ENCODE assay signal across 29 cellular contexts in the genomic region with DNA sequence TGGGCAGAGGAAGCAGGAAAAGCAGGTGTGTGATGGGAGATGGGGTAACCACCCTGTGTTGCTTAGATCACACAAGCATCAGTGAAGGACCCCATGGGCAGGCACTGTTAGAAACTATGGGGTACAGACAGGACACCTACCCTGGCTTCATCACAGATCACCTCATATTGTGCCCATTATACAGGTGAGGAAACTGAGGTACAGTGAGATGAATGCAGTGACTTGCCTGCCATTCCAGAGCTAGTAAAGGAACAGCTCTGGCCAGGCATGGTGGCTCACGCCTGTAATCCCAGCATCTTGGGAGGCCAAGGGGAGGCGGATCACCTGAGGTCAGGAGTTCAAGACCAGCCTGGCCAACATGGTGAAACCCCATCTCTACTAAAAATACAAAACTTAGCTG.
"Had no signal": no experiment of that assay in that cellular context is flagged by ENCODE, and none has a peak within 500 bp of the region (broad histone marks: within the 10 kb centered on the region; RNA-seq: fewer than 3 reads in every experiment).

No MANE protein-coding gene starts in this region.

- DNase-seq: activated B cell treated with CpG ODN at 0.5 μM for 24 hours; activated CD4-positive, alpha-beta memory T cell treated with anti-CD3 and anti-CD28 coated beads, Interleukin-2, amount 10 ng/mL, durations not matched to agents 7 days and 5 days; activated CD4-positive, alpha-beta T cell treated with anti-CD3 and anti-CD28 coated beads for 48 hours; activated CD4-positive, CD25-positive, alpha-beta regulatory T cell treated with anti-CD3 and anti-CD28 coated beads, Interleukin-2, amount 50 U/mL, for 72 hours; activated CD8-positive, alpha-beta memory T cell treated with anti-CD3 and anti-CD28 coated beads for 24 hours; activated CD8-positive, alpha-beta memory T cell treated with anti-CD3 and anti-CD28 coated beads, Interleukin-2, amount 10 ng/mL, durations not matched to agents 7 days and 5 days; activated CD8-positive, alpha-beta memory T cell treated with anti-CD3 and anti-CD28 coated beads, Interleukin-2, amount 50 U/mL, for 48 hours; activated effector memory CD4-positive, alpha-beta T cell treated with anti-CD3 and anti-CD28 coated beads, Interleukin-2, amount 50 U/mL, for 16 hours; activated naive CD4-positive, alpha-beta T cell treated with Interleukin-2 at 50 U/mL for 16 hours; activated naive CD8-positive, alpha-beta T cell treated with anti-CD3 and anti-CD28 coated beads, Interleukin-2, amount 10 ng/mL, durations not matched to agents 7 days and 5 days; activated T-cell treated with anti-CD3 and anti-CD28 coated beads, Interleukin-2, amount 50 U/mL, for 72 hours; amygdala; NCI-H1105; NCI-H1417 treated with DMSO at 0.1 percent for 48 hours; NCI-H2029; NCI-H345; NCI-H524 treated with DMSO at 0.1 percent for 48 hours; PC-9; Right ventricle myocardium superior; SW 1271; T-helper 1 cell; T-helper 9 cell had no signal

- H3K4me3 Mint-ChIP-seq: activated B cell treated with CpG ODN at 0.5 μM for 24 hours; activated CD4-positive, alpha-beta memory T cell treated with anti-CD3 and anti-CD28 coated beads, Interleukin-2, amount 10 ng/mL, durations not matched to agents 7 days and 5 days; activated CD8-positive, alpha-beta memory T cell treated with anti-CD3 and anti-CD28 coated beads, Interleukin-2, amount 10 ng/mL, durations not matched to agents 7 days and 5 days; activated naive CD4-positive, alpha-beta T cell treated with anti-CD3 and anti-CD28 coated beads, Interleukin-2, amount 50 U/mL, for 24 hours; activated naive CD8-positive, alpha-beta T cell treated with anti-CD3 and anti-CD28 coated beads, Interleukin-2, amount 10 ng/mL, durations not matched to agents 7 days and 5 days; activated T-cell treated with anti-CD3 and anti-CD28 coated beads, Interleukin-2, amount 50 U/mL, for 72 hours; activated T-helper 17 cell treated with anti-CD3 and anti-CD28 coated beads, Interleukin-2, amount 50 U/mL, for 72 hours; central memory CD8-positive, alpha-beta T cell had no signal

- H3K9me3 ChIP-seq: ascending aorta had no signal

- H3K27me3 ChIP-seq: ascending aorta, cardiac muscle cell had no signal

- H3K4me3 ChIP-seq: ascending aorta, cardiac muscle cell, PC-9 had no signal

- H3K36me3 Mint-ChIP-seq: activated CD8-positive, alpha-beta memory T cell treated with anti-CD3 and anti-CD28 coated beads, Interleukin-2, amount 10 ng/mL, durations not matched to agents 7 days and 5 days; activated naive CD4-positive, alpha-beta T cell treated with anti-CD3 and anti-CD28 coated beads, Interleukin-2, amount 50 U/mL, for 24 hours; activated naive CD8-positive, alpha-beta T cell treated with anti-CD3 and anti-CD28 coated beads, Interleukin-2, amount 10 ng/mL, durations not matched to agents 7 days and 5 days had no signal

- H3K27ac Mint-ChIP-seq: activated B cell treated with CpG ODN at 0.5 μM for 24 hours; activated CD4-positive, alpha-beta memory T cell treated with anti-CD3 and anti-CD28 coated beads, Interleukin-2, amount 10 ng/mL, durations not matched to agents 7 days and 5 days; activated CD8-positive, alpha-beta memory T cell treated with anti-CD3 and anti-CD28 coated beads, Interleukin-2, amount 10 ng/mL, durations not matched to agents 7 days and 5 days; activated naive CD4-positive, alpha-beta T cell treated with anti-CD3 and anti-CD28 coated beads, Interleukin-2, amount 50 U/mL, for 24 hours; activated naive CD8-positive, alpha-beta T cell treated with anti-CD3 and anti-CD28 coated beads, Interleukin-2, amount 10 ng/mL, durations not matched to agents 7 days and 5 days; activated T-cell treated with anti-CD3 and anti-CD28 coated beads, Interleukin-2, amount 50 U/mL, for 72 hours; activated T-helper 17 cell treated with anti-CD3 and anti-CD28 coated beads, Interleukin-2, amount 50 U/mL, for 72 hours had no signal

- H3K27ac ChIP-seq: ascending aorta, cardiac muscle cell, PC-9, VCaP had no signal

- H2AFZ ChIP-seq: PC-9 had no signal

- H3K9me3 Mint-ChIP-seq: activated B cell treated with CpG ODN at 0.5 μM for 24 hours; activated CD4-positive, alpha-beta memory T cell treated with anti-CD3 and anti-CD28 coated beads, Interleukin-2, amount 10 ng/mL, durations not matched to agents 7 days and 5 days; activated naive CD4-positive, alpha-beta T cell treated with anti-CD3 and anti-CD28 coated beads, Interleukin-2, amount 50 U/mL, for 24 hours; activated naive CD8-positive, alpha-beta T cell treated with anti-CD3 and anti-CD28 coated beads, Interleukin-2, amount 10 ng/mL, durations not matched to agents 7 days and 5 days; activated T-cell treated with anti-CD3 and anti-CD28 coated beads, Interleukin-2, amount 50 U/mL, for 72 hours; activated T-helper 17 cell treated with anti-CD3 and anti-CD28 coated beads, Interleukin-2, amount 50 U/mL, for 72 hours; central memory CD8-positive, alpha-beta T cell had no signal

- FAIRE-seq: RCC 7860 had no signal

- H3K36me3 ChIP-seq: ascending aorta, cardiac muscle cell had no signal

- H3K4me2 ChIP-seq: PC-9 had no signal

- ATAC-seq: activated CD8-positive, alpha-beta memory T cell treated with anti-CD3 and anti-CD28 coated beads, Interleukin-2, amount 10 ng/mL, durations not matched to agents 7 days and 5 days; activated T-cell treated with anti-CD3 and anti-CD28 coated beads, Interleukin-2, amount 50 U/mL, for 72 hours; activated T-helper 17 cell treated with anti-CD3 and anti-CD28 coated beads, Interleukin-2, amount 50 U/mL, for 72 hours had no signal
